In genomic region chr9:2526071-2526862, GRCh38 we compare ENCODE assay signal across 23 cellular contexts.
"Had no signal": no experiment of that assay in that cellular context is flagged by ENCODE, and none has a peak within 500 bp of the region (broad histone marks: within the 10 kb centered on the region; RNA-seq: fewer than 3 reads in every experiment).

No MANE protein-coding gene starts in this region.

- H3K9me3 ChIP-seq: gastrocnemius medialis, suprapubic skin had no signal

- H3K36me3 ChIP-seq: brain microvascular endothelial cell, gastrocnemius medialis, suprapubic skin had no signal

- H3K4me1 ChIP-seq: gastrocnemius medialis, suprapubic skin had no signal

- H3K27ac ChIP-seq: brain microvascular endothelial cell, dorsolateral prefrontal cortex, gastrocnemius medialis, heart left ventricle, suprapubic skin had no signal

- H3K27me3 ChIP-seq: brain microvascular endothelial cell, dorsolateral prefrontal cortex, gastrocnemius medialis, heart left ventricle, suprapubic skin had no signal

- H3K4me3 ChIP-seq: dorsolateral prefrontal cortex, gastrocnemius medialis, heart left ventricle, suprapubic skin had no signal

- FAIRE-seq: colon, kidney had no signal

- ATAC-seq: activated CD4-positive, CD25-positive, alpha-beta regulatory T cell treated with anti-CD3 and anti-CD28 coated beads, Interleukin-2, amount 50 U/mL, for 24 hours; activated CD8-positive, alpha-beta T cell treated with anti-CD3 and anti-CD28 coated beads, Interleukin-2, amount 10 ng/mL, durations not matched to agents 7 days and 5 days; gastrocnemius medialis; heart left ventricle; left lobe of liver had no signal

- DNase-seq: activated CD4-positive, alpha-beta T cell treated with anti-CD3 and anti-CD28 coated beads, Interleukin-2, amount 10 ng/mL, durations not matched to agents 7 days and 5 days; activated CD8-positive, alpha-beta T cell treated with anti-CD3 and anti-CD28 coated beads, Interleukin-2, amount 10 ng/mL, durations not matched to agents 7 days and 5 days; activated naive CD4-positive, alpha-beta T cell treated with Interleukin-2 at 50 U/mL for 16 hours; activated naive CD8-positive, alpha-beta T cell treated with anti-CD3 and anti-CD28 coated beads, Interleukin-2, amount 10 ng/mL, durations not matched to agents 7 days and 5 days; activated T-cell treated with anti-CD3 and anti-CD28 coated beads, Interleukin-2, amount 50 U/mL, for 24 hours; anterior cingulate cortex; brain microvascular endothelial cell; central memory CD4-positive, alpha-beta T cell; dorsolateral prefrontal cortex; gastrocnemius medialis; heart left ventricle; kidney; mammary epithelial cell; midbrain; nephron progenitor cell; occipital lobe; posterior cingulate gyrus; retina; stimulated activated CD4-positive, alpha-beta T cell treated with anti-CD3 and anti-CD28 coated beads, Interleukin-2, amount 100 ng/mL, for 24 hours had no signal
